ENCODE assay signal across 16 cellular contexts in the genomic region with DNA sequence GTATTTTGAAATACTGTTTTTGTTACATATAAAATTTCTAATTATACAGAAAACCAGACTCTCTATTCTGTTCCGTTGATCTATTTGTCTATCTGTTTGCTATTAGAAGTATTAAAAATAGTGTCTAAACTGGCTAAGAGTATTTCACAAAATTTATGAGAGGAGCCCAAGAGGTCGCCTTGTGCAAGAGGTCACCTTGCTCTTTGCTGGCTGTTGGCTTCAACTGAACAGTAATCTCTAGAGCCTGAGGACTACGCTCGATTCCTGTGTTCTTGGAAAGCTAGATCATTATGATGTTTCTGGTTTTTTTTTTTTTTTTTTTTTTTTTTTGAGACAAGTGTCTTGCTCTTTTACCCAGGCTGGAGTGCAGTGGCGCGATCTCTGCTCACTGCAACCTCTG.
DNase-seq lines count a peak whose midpoint lies in the region; FAIRE-seq and TF ChIP-seq lines count a peak whose summit lies in the region.
"Had no signal": no experiment of that assay in that cellular context is flagged by ENCODE, and none has a peak within 500 bp of the region (broad histone marks: within the 10 kb centered on the region; RNA-seq: fewer than 3 reads in every experiment).

No MANE protein-coding gene starts in this region.

- TF ChIP-seq RAD21 in SK-N-SH (IDR thresholded peaks at IDR 0.05; ENCODE audit: low read length) = no peak

- CTCF ChIA-PET in SK-N-SH (lab: Yijun Ruan, JAX) = no interaction called here

- H4K20me1 ChIP-seq in SK-N-SH (ENCODE audit: insufficient read depth) = no peaks in the 10 kb centered on the region
- H4K20me1 ChIP-seq: BLaER1 had no signal

- H3K9ac ChIP-seq in SK-N-SH = no peak overlapping the region
- H3K9ac ChIP-seq in colonic mucosa (ENCODE audit: low read depth in 2 of 2, low read length in 2 of 2) = no peak overlapping the region
- H3K9ac ChIP-seq: BLaER1 had no signal

- H3K4me1 ChIP-seq in adrenal gland (replicated peaks in 1 of 2) (no peaks in the 10 kb centered on the region), uterus (peaks cover 0 to 4% of the 10 kb centered on the region in 2 donors), SK-N-SH (ENCODE audit: control insufficient read depth in 1 of 2, insufficient read depth in 2 of 2, low read depth in 1 of 2, low read length in 1 of 2) (no peaks in the 10 kb centered on the region), colonic mucosa (no peaks in the 10 kb centered on the region)
- H3K4me1 ChIP-seq: BLaER1 had no signal

- H3K4me2 ChIP-seq in SK-N-SH = no peak overlapping the region
- H3K4me2 ChIP-seq: BLaER1 had no signal

- H3K27me3 ChIP-seq in adrenal gland (no peaks in the 10 kb centered on the region), uterus (no peaks in the 10 kb centered on the region), SK-N-SH (ENCODE audit: insufficient read depth) (no peaks in the 10 kb centered on the region), colonic mucosa (no peaks in the 10 kb centered on the region)
- H3K27me3 ChIP-seq: BLaER1 had no signal

- H3K36me3 ChIP-seq in adrenal gland (replicated peaks in 1 of 2) (no peaks in the 10 kb centered on the region), uterus (no peaks in the 10 kb centered on the region), SK-N-SH (replicated peaks in 1 of 2; ENCODE audit: control insufficient read depth in 1 of 2, insufficient read depth in 2 of 2, low read length in 1 of 2) (no peaks in the 10 kb centered on the region), colonic mucosa (no peaks in the 10 kb centered on the region)
- H3K36me3 ChIP-seq: BLaER1 had no signal

- no peak overlapping the region for H3K4me3 ChIP-seq in adrenal gland
- no peak overlapping the region for H3K4me3 ChIP-seq in uterus
- no peak overlapping the region for H3K4me3 ChIP-seq in SK-N-SH (ENCODE audit: low read depth in 2 of 2, low read length in 1 of 2)
- H3K4me3 ChIP-seq in colonic mucosa = no peak overlapping the region
- H3K4me3 ChIP-seq: BLaER1 had no signal

- intact Hi-C loops in adrenal gland (cut with DNase I) (no loop called here), posterior vena cava (cut with DNase I) (no loop called here), uterus (cut with DNase I; ENCODE audit: low total_unique reads) (no loop called here), colonic mucosa (cut with DNase I) (no loop called here)

- TF ChIP-seq POLR2A in adrenal gland (IDR thresholded peaks at IDR 0.05) (no peak), uterus (IDR thresholded peaks at IDR 0.05) (no peak)

- no peaks in the 10 kb centered on the region for H3K9me2 ChIP-seq in SK-N-SH

- POLR2A ChIA-PET in SK-N-SH (lab: Yijun Ruan, JAX) = interaction anchor here (0.7 kb wide), 1 partner anchor 116 kb away, joined by 3 read pairs; no protein-coding TSS in a partner anchor

- no peak overlapping the region for H3K27ac ChIP-seq in adrenal gland
- H3K27ac ChIP-seq in uterus = no peak overlapping the region
- no peak overlapping the region for H3K27ac ChIP-seq in SK-N-SH (ENCODE audit: low read depth in 2 of 2, low read length in 1 of 2)
- H3K27ac ChIP-seq in colonic mucosa = no peak overlapping the region
- H3K27ac ChIP-seq: BLaER1 had no signal

- peak; percentile 10 for FAIRE-seq in frontal cortex (lab: Jason Lieb, UNC)

- H3F3A ChIP-seq in SK-N-SH (replicated peaks; ENCODE audit: insufficient read depth) = no peaks in the 10 kb centered on the region

- TF ChIP-seq CTCF in adrenal gland (IDR thresholded peaks at IDR 0.05) = no peak
- no peak for TF ChIP-seq CTCF in uterus (IDR thresholded peaks at IDR 0.05)
- no peak for TF ChIP-seq CTCF in SK-N-SH (IDR thresholded peaks at IDR 0.05)
- no peak for TF ChIP-seq CTCF in colonic mucosa (IDR thresholded peaks at IDR 0.05)

- TF ChIP-seq EP300 in SK-N-SH (IDR thresholded peaks at IDR 0.05; ENCODE audit: borderline replicate concordance in 1 of 2, low read depth in 1 of 2, low read length in 1 of 2) = no peak

- no peaks in the 10 kb centered on the region for H3K9me3 ChIP-seq in adrenal gland (replicated peaks in 1 of 3)
- no peaks in the 10 kb centered on the region for H3K9me3 ChIP-seq in uterus
- H3K9me3 ChIP-seq in SK-N-SH = no peaks in the 10 kb centered on the region
- H3K9me3 ChIP-seq in colonic mucosa = no peaks in the 10 kb centered on the region
- H3K9me3 ChIP-seq: BLaER1 had no signal

- no peaks in the 10 kb centered on the region for H3K79me2 ChIP-seq in SK-N-SH (ENCODE audit: insufficient read depth)

- H2AFZ ChIP-seq in SK-N-SH (ENCODE audit: low read depth) = no peak overlapping the region

- DNase-seq in adrenal gland = peak in 6 of 7 donors; percentile 13 to 70 (median 30)
- DNase-seq in frontal cortex (ENCODE audit: low spot score in 2 of 2) = no peak
- DNase-seq in posterior vena cava (ENCODE audit: low spot score) = peak; percentile 79
- peak; percentile 66 to 68 for DNase-seq in uterus
- no peak for DNase-seq in SK-N-SH
- no peak for DNase-seq in colonic mucosa
- no peak for DNase-seq in activated CD4-positive, alpha-beta T cell treated with anti-CD3 and anti-CD28 coated beads, Interleukin-2, amount 50 U/mL, for 4 hours
- DNase-seq: 8988T; CD4-positive, alpha-beta memory T cell; DMS153; DMS79; GF-D8; GOT3; H7; HFFc6 had no signal

- 70 to 78% (median 72%) methylated on average over 6 of the region's 6 CpGs for WGBS in adrenal gland, 4 donors
- WGBS in SK-N-SH (ENCODE audit: low lambda C conversion rate) = 73% methylated on average over 6 of the region's 6 CpGs

TF ChIP-seq in SK-N-SH, 30 proteins besides CTCF, POLR2A, EP300 and RAD21 (continues in another document):
- TF ChIP-seq, protein P1, sequence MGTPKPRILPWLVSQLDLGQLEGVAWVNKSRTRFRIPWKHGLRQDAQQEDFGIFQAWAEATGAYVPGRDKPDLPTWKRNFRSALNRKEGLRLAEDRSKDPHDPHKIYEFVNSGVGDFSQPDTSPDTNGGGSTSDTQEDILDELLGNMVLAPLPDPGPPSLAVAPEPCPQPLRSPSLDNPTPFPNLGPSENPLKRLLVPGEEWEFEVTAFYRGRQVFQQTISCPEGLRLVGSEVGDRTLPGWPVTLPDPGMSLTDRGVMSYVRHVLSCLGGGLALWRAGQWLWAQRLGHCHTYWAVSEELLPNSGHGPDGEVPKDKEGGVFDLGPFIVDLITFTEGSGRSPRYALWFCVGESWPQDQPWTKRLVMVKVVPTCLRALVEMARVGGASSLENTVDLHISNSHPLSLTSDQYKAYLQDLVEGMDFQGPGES (IDR thresholded peaks at IDR 0.05; ENCODE audit: low read depth, low read length) = no peak
- no peak for TF ChIP-seq GATA2 (CRISPR knock-in tag; IDR thresholded peaks at IDR 0.05)
- no peak for TF ChIP-seq SMC3 (IDR thresholded peaks at IDR 0.05; ENCODE audit: low read depth, low read length)
- TF ChIP-seq, protein P2, sequence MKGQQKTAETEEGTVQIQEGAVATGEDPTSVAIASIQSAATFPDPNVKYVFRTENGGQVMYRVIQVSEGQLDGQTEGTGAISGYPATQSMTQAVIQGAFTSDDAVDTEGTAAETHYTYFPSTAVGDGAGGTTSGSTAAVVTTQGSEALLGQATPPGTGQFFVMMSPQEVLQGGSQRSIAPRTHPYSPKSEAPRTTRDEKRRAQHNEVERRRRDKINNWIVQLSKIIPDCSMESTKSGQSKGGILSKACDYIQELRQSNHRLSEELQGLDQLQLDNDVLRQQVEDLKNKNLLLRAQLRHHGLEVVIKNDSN (IDR thresholded peaks at IDR 0.05; ENCODE audit: borderline replicate concordance, low read depth) = no peak
- TF ChIP-seq PBX3 (IDR thresholded peaks at IDR 0.05) = no peak
- no peak for TF ChIP-seq JUND (IDR thresholded peaks at IDR 0.05)
- no peak for TF ChIP-seq ZBTB33 (IDR thresholded peaks at IDR 0.05; ENCODE audit: borderline replicate concordance, low read depth)
- TF ChIP-seq TAF1 (IDR thresholded peaks at IDR 0.05; ENCODE audit: borderline replicate concordance, low read depth, low read length) = no peak
- TF ChIP-seq TEAD4 (IDR thresholded peaks at IDR 0.05; ENCODE audit: borderline replicate concordance, insufficient read depth) = no peak
- no peak for TF ChIP-seq GABPA (IDR thresholded peaks at IDR 0.05; ENCODE audit: low read depth)
- no peak for TF ChIP-seq FOSL2 (IDR thresholded peaks at IDR 0.05; ENCODE audit: borderline replicate concordance, low read depth)
- no peak for TF ChIP-seq CHD2 (IDR thresholded peaks at IDR 0.05; ENCODE audit: low read length, partially characterized antibody)

Comparison
In these comparisons a context has a peak if more than half of its experiments do, and no peak if none do; other contexts are left out.
1. DNase-seq: peak in adrenal gland (6 of 7), posterior vena cava (single experiment) and uterus (2 of 2); none in frontal cortex (0 of 2), SK-N-SH (single experiment), colonic mucosa (single experiment) and activated CD4-positive, alpha-beta T cell treated with anti-CD3 and anti-CD28 coated beads, Interleukin-2, amount 50 U/mL, for 4 hours (0 of 2).